Comparison of ENCODE assay signal across 9 cellular contexts in the genomic region with DNA sequence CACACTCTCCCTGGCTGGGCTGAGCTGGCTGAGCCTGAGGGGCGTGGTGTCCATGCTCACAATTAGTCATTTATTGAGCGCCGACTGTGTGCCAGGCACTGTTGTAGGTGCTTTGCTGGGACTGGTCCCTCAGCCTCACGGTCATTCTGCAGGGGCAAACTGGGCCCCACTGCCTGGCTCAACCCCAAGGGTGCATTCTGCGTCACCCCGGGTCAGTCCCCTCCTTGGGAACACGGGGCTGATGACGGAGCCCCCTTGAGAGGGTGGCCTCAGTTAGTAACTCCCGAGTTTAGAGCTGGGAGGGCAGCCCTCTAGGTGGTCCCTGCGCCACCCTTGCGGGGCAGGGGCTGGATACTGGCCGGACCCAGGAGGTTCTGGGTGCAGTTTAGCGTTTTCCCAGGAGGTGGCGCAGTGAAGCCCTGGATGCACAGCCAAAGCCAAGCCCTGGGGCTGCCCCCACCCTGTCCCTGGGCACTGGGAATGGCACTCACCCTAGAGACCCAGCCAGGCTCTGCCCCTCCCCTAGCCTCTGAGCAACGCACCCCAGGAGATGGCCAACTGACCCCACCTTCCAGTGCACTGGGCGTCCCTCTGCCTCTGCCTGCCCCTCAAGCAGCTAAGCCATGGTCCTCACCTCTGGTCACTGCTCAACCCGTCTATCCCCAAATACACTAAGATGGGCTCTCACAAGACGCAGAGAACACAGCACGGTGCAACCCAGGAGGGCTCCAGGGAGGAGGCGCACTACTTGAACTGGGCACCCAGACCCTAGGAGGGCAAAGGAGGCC.
DNase-seq lines count a peak whose midpoint lies in the region; ATAC-seq and TF ChIP-seq lines count a peak whose summit lies in the region.
"Had no signal": no experiment of that assay in that cellular context is flagged by ENCODE, and none has a peak within 500 bp of the region (broad histone marks: within the 10 kb centered on the region; RNA-seq: fewer than 3 reads in every experiment).

No MANE protein-coding gene starts in this region.

- peaks cover 11% of the 10 kb centered on the region for H3K4me1 Mint-ChIP-seq in activated CD4-positive, alpha-beta memory T cell treated with anti-CD3 and anti-CD28 coated beads, Interleukin-2, amount 10 ng/mL, durations not matched to agents 7 days and 5 days
- peaks cover 9% of the 10 kb centered on the region for H3K4me1 Mint-ChIP-seq in endothelial cell (ENCODE audit: unreplicated experiment)
- peaks cover 0 to 5% (median 3%) of the 10 kb centered on the region in 4 donors for H3K4me1 Mint-ChIP-seq in naive thymus-derived CD8-positive, alpha-beta T cell

- H3K36me3 ChIP-seq in DND-41 (ENCODE audit: insufficient read depth, low read length) (no peaks in the 10 kb centered on the region), Karpas-422 (ENCODE audit: insufficient read depth, low read length) (no peaks in the 10 kb centered on the region), tibial artery (no peaks in the 10 kb centered on the region)

- POLR2A ChIA-PET in activated CD4-positive, alpha-beta memory T cell treated with anti-CD3 and anti-CD28 coated beads, Interleukin-2, amount 10 ng/mL, durations not matched to agents 7 days and 5 days (lab: Charles Lee), result no interaction called here
- POLR2A ChIA-PET in naive thymus-derived CD8-positive, alpha-beta T cell (lab: Charles Lee), result interaction anchor here (0.5 kb wide), 1 partner anchor 33 kb away, joined by 3 read pairs; no protein-coding TSS in a partner anchor

- intact Hi-C loops in tibial artery (cut with DNase I; ENCODE audit: low total_unique reads), result no loop called here

- H3K9me2 ChIP-seq in Karpas-422 (replicated peaks; ENCODE audit: insufficient read depth, low read length), result no peaks in the 10 kb centered on the region

- no peak overlapping the region for H3K4me3 Mint-ChIP-seq in activated CD4-positive, alpha-beta memory T cell treated with anti-CD3 and anti-CD28 coated beads, Interleukin-2, amount 10 ng/mL, durations not matched to agents 7 days and 5 days
- H3K4me3 Mint-ChIP-seq in endothelial cell (ENCODE audit: unreplicated experiment), result no peak overlapping the region
- no peak overlapping the region for H3K4me3 Mint-ChIP-seq in naive thymus-derived CD8-positive, alpha-beta T cell

- TF ChIP-seq CTCF in DND-41 (IDR thresholded peaks at IDR 0.05; ENCODE audit: borderline replicate concordance, extremely low read depth, low read length, poor library complexity, severe bottlenecking) (peak; percentile 83), endothelial cell (IDR thresholded peaks at IDR 0.05; ENCODE audit: unreplicated experiment) (peak; percentile 84), tibial artery (IDR thresholded peaks at IDR 0.05) (peak; percentile 82 to 87)

- H3K27me3 ChIP-seq in DND-41 (ENCODE audit: insufficient read depth, low read length, poor library complexity) (peaks cover 3% of the 10 kb centered on the region), Karpas-422 (ENCODE audit: low read length) (no peaks in the 10 kb centered on the region), tibial artery (no peaks in the 10 kb centered on the region)

- no peaks in the 10 kb centered on the region for H3K36me3 Mint-ChIP-seq in activated CD4-positive, alpha-beta memory T cell treated with anti-CD3 and anti-CD28 coated beads, Interleukin-2, amount 10 ng/mL, durations not matched to agents 7 days and 5 days (ENCODE audit: low read depth)
- H3K36me3 Mint-ChIP-seq in endothelial cell (ENCODE audit: low read depth, unreplicated experiment), result peaks cover 6% of the 10 kb centered on the region
- no peaks in the 10 kb centered on the region for H3K36me3 Mint-ChIP-seq in naive thymus-derived CD8-positive, alpha-beta T cell

- H3K27ac ChIP-seq in DND-41 (ENCODE audit: low read length) (no peak overlapping the region), Karpas-422 (ENCODE audit: low read length) (no peak overlapping the region), tibial artery (peak overlapping the region; percentile 80 to 84)
- H3K27ac ChIP-seq: SK-N-MC had no signal

- no peak overlapping the region for H3K9ac ChIP-seq in DND-41 (ENCODE audit: low read depth, low read length)
- no peak overlapping the region for H3K9ac ChIP-seq in Karpas-422 (ENCODE audit: low read length)

- no peak overlapping the region for H3K27ac Mint-ChIP-seq in activated CD4-positive, alpha-beta memory T cell treated with anti-CD3 and anti-CD28 coated beads, Interleukin-2, amount 10 ng/mL, durations not matched to agents 7 days and 5 days
- H3K27ac Mint-ChIP-seq in endothelial cell (ENCODE audit: unreplicated experiment), result no peak overlapping the region
- H3K27ac Mint-ChIP-seq in naive thymus-derived CD8-positive, alpha-beta T cell, result no peak overlapping the region

- 0 out of 2 replicates have a peak, but pooled peaks cover 6% of the 10 kb centered on the region for H4K20me1 ChIP-seq in DND-41 (ENCODE audit: insufficient read depth, low read length)
- no peaks in the 10 kb centered on the region for H4K20me1 ChIP-seq in Karpas-422 (ENCODE audit: insufficient read depth, low read depth, low read length)

- no peaks in the 10 kb centered on the region for H3K4me1 ChIP-seq in DND-41 (ENCODE audit: insufficient read depth, low read length)
- H3K4me1 ChIP-seq in Karpas-422 (ENCODE audit: low read length), result no peaks in the 10 kb centered on the region
- peaks cover 0 to 56% (median 53%) of the 10 kb centered on the region in 4 donors for H3K4me1 ChIP-seq in tibial artery

- H2AFZ ChIP-seq in DND-41 (ENCODE audit: low read depth, low read length), result no peak overlapping the region
- no peak overlapping the region for H2AFZ ChIP-seq in Karpas-422 (ENCODE audit: low read length)

- H3K27me3 Mint-ChIP-seq in activated CD4-positive, alpha-beta memory T cell treated with anti-CD3 and anti-CD28 coated beads, Interleukin-2, amount 10 ng/mL, durations not matched to agents 7 days and 5 days, result peaks cover 1% of the 10 kb centered on the region
- H3K27me3 Mint-ChIP-seq in endothelial cell (ENCODE audit: unreplicated experiment), result peaks cover 9% of the 10 kb centered on the region
- H3K27me3 Mint-ChIP-seq in naive thymus-derived CD8-positive, alpha-beta T cell, result no peaks in the 10 kb centered on the region

- ATAC-seq in DND-41 (ENCODE audit: insufficient read depth, low read depth) (peak; percentile 72), GM19328 (IDR thresholded peaks at IDR 0.05; ENCODE audit: unreplicated experiment) (no peak)
- ATAC-seq in naive thymus-derived CD8-positive, alpha-beta T cell, result peak; percentile 59 to 60

- H3K79me2 ChIP-seq in DND-41 (ENCODE audit: insufficient read depth, low read length) (no peaks in the 10 kb centered on the region), Karpas-422 (ENCODE audit: low read length) (no peaks in the 10 kb centered on the region)

- no peaks in the 10 kb centered on the region for H3K9me3 ChIP-seq in DND-41 (ENCODE audit: insufficient read depth, low read length, severe bottlenecking)
- no peaks in the 10 kb centered on the region for H3K9me3 ChIP-seq in Karpas-422 (ENCODE audit: low read length)
- no peaks in the 10 kb centered on the region for H3K9me3 ChIP-seq in tibial artery

- H3K4me2 ChIP-seq in DND-41 (ENCODE audit: insufficient read depth, low read length), result no peak overlapping the region
- H3K4me2 ChIP-seq in Karpas-422 (ENCODE audit: low read depth, low read length, poor library complexity, severe bottlenecking), result no peak overlapping the region

- DNase-seq in DND-41, result peak; percentile 64
- DNase-seq in Karpas-422, result peak; percentile 74
- DNase-seq in activated CD4-positive, alpha-beta memory T cell treated with anti-CD3 and anti-CD28 coated beads, Interleukin-2, amount 10 ng/mL, durations not matched to agents 7 days and 5 days, result peak; percentile 50
- DNase-seq in endothelial cell (ENCODE audit: low spot score), result peak; percentile 84
- DNase-seq in naive thymus-derived CD8-positive, alpha-beta T cell, result peak; percentile 12 to 72 (median 40)
- peak; percentile 64 to 85 for DNase-seq in tibial artery
- no peak for DNase-seq in SIG-M5 (lab: John Stamatoyannopoulos, UW)

- no peaks in the 10 kb centered on the region for H3K9me3 Mint-ChIP-seq in activated CD4-positive, alpha-beta memory T cell treated with anti-CD3 and anti-CD28 coated beads, Interleukin-2, amount 10 ng/mL, durations not matched to agents 7 days and 5 days
- no peaks in the 10 kb centered on the region for H3K9me3 Mint-ChIP-seq in endothelial cell (ENCODE audit: unreplicated experiment)
- H3K9me3 Mint-ChIP-seq in naive thymus-derived CD8-positive, alpha-beta T cell, result no peaks in the 10 kb centered on the region

- CTCF ChIA-PET in activated CD4-positive, alpha-beta memory T cell treated with anti-CD3 and anti-CD28 coated beads, Interleukin-2, amount 10 ng/mL, durations not matched to agents 7 days and 5 days (lab: Charles Lee), result no interaction called here

- H3K4me3 ChIP-seq in DND-41 (ENCODE audit: low read depth in 1 of 2, low read length in 2 of 2) (no peak overlapping the region), Karpas-422 (ENCODE audit: low read length) (no peak overlapping the region), tibial artery (no peak overlapping the region)
- H3K4me3 ChIP-seq: SK-N-MC had no signal

Comparison
In these comparisons a context has a peak if more than half of its experiments do, and no peak if none do; other contexts are left out.
1. H3K27ac ChIP-seq: peak in tibial artery (2 of 2); none in DND-41 (single experiment) and Karpas-422 (single experiment).
2. Peak in every context shown above with its lines, with median percentiles within 50 percentile points of each other: CTCF ChIP-seq.